ENCODE assay signal across 10 cellular contexts in the genomic region with DNA sequence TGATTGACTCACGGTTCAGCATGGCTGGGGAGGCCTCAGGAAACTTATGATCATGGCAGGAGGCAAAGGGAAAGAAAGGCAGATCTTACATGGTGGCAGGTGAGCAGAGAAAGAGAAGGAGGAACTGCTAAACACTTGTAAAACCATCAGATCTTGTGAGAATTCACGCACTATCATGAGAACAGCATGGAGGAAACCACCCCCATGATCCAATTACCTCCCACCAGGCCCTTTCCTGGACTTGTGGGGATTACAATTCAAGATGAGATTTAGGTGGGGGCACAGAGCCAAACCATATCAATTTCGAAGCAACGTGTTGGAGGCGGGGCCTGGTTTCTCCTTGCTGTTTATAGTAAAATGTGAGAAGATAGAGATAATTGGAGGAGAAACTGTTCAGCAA.
DNase-seq lines count a peak whose midpoint lies in the region; ATAC-seq and TF ChIP-seq lines count a peak whose summit lies in the region.
"Had no signal": no experiment of that assay in that cellular context is flagged by ENCODE, and none has a peak within 500 bp of the region (broad histone marks: within the 10 kb centered on the region; RNA-seq: fewer than 3 reads in every experiment).

No MANE protein-coding gene starts in this region.

- H3K9me3 Mint-ChIP-seq in GM23338: no peaks in the 10 kb centered on the region
- H3K9me3 Mint-ChIP-seq: CD8-positive, alpha-beta T cell had no signal

- H3K4me1 ChIP-seq in A673 (ENCODE audit: insufficient read depth, low read length, poor library complexity, severe bottlenecking) (peaks cover 29% of the 10 kb centered on the region), GM23338 (ENCODE audit: insufficient read depth) (no peaks in the 10 kb centered on the region), mesendoderm (ENCODE audit: control insufficient read depth, low read depth, low read length) (no peaks in the 10 kb centered on the region)

- no peaks in the 10 kb centered on the region for H4K20me1 ChIP-seq in GM23338 (replicated peaks; ENCODE audit: insufficient read depth)

- no peak overlapping the region for H4K5ac ChIP-seq in mesendoderm (ENCODE audit: low read length)

- intact Hi-C loops in A673 (cut with micrococcal nuclease; ENCODE audit: unreplicated experiment): no loop called here

- no peak overlapping the region for H3K23ac ChIP-seq in mesendoderm (ENCODE audit: low read length)

- H3K79me1 ChIP-seq in mesendoderm (ENCODE audit: low read length): no peaks in the 10 kb centered on the region

- H3K4me3 Mint-ChIP-seq in GM23338: no peak overlapping the region
- H3K4me3 Mint-ChIP-seq: CD14-positive monocyte; CD8-positive, alpha-beta T cell had no signal

- no peak overlapping the region for H2BK15ac ChIP-seq in mesendoderm (replicated peaks; ENCODE audit: low read depth)

- H3K36me3 Mint-ChIP-seq in GM23338 (ENCODE audit: low read depth): no peaks in the 10 kb centered on the region
- H3K36me3 Mint-ChIP-seq: CD14-positive monocyte; CD8-positive, alpha-beta T cell had no signal

- H2AFZ ChIP-seq in GM23338: peak overlapping the region; percentile 29; the same call in 1 of the 2 replicates

- no peaks in the 10 kb centered on the region for H3K27me3 Mint-ChIP-seq in GM23338 (ENCODE audit: insufficient read depth, low read depth, poor library complexity)

- POLR2A ChIA-PET in A673 (lab: Charles Lee; ENCODE audit: low non-redundant PET): no interaction called here

- no peak overlapping the region for H2BK5ac ChIP-seq in mesendoderm (ENCODE audit: low read length)

- no TSS peak for BruUV-seq in A673 (replicated peaks; lab: Mats Ljungman, UMichigan)

- no peaks in the 10 kb centered on the region for H3K36me3 ChIP-seq in A673 (ENCODE audit: insufficient read depth, low read length, poor library complexity, severe bottlenecking)
- H3K36me3 ChIP-seq in GM23338 (ENCODE audit: insufficient read depth): no peaks in the 10 kb centered on the region
- H3K36me3 ChIP-seq in mesendoderm (ENCODE audit: control insufficient read depth, insufficient read depth, low read length): no peaks in the 10 kb centered on the region

- H2AK5ac ChIP-seq in mesendoderm (ENCODE audit: low read length): no peak overlapping the region

- H3F3A ChIP-seq in GM23338 (replicated peaks; ENCODE audit: low read depth): no peaks in the 10 kb centered on the region

- no CpG with 5 or more reads among the region's 5 CpGs for WGBS in mesendoderm (ENCODE audit: extremely low coverage, insufficient coverage, low lambda C conversion rate)

- H3K4me3 ChIP-seq in A673 (ENCODE audit: low read depth, low read length, poor library complexity, severe bottlenecking) (no peak overlapping the region), GM23338 (no peak overlapping the region), mesendoderm (ENCODE audit: low read length) (no peak overlapping the region)

- TF ChIP-seq CTCF in A673 (conservative IDR thresholded peaks at IDR 0.05; ENCODE audit: low read depth, low read length) (no peak), GM23338 (conservative IDR thresholded peaks at IDR 0.05; ENCODE audit: low read depth in 2 of 2) (no peak)

- peak; percentile 96 for DNase-seq in A673 (ENCODE audit: low spot score)
- no peak for DNase-seq in GM23338 (ENCODE audit: low spot score)
- DNase-seq in NCI-H82 treated with DMSO at 0.1 percent for 48 hours (lab: John Stamatoyannopoulos, UW; ENCODE audit: unreplicated experiment): peak; percentile 62
- DNase-seq in mesendoderm: peak; percentile 38
- no peak for DNase-seq in activated naive CD4-positive, alpha-beta T cell treated with Interleukin-2 at 50 U/mL for 16 hours
- no peak for DNase-seq in superior temporal gyrus (ENCODE audit: extremely low spot score)
- DNase-seq: CD8-positive, alpha-beta T cell; COR-L47 had no signal

- CTCF ChIA-PET in A673 (lab: Charles Lee): no interaction called here

- no peak overlapping the region for H3K56ac ChIP-seq in mesendoderm (ENCODE audit: low read length)

- H3K18ac ChIP-seq in mesendoderm (ENCODE audit: low read length): no peak overlapping the region

- H3K27me3 ChIP-seq in A673 (replicated peaks; ENCODE audit: insufficient read depth, low read depth, low read length, poor library complexity): no peaks in the 10 kb centered on the region
- H3K27me3 ChIP-seq in GM23338 (ENCODE audit: insufficient read depth): no peaks in the 10 kb centered on the region
- H3K27me3 ChIP-seq in mesendoderm (ENCODE audit: insufficient read depth, low read length, poor library complexity): no peaks in the 10 kb centered on the region

- 0 out of 2 replicates have a peak, but pooled peaks cover 8% of the 10 kb centered on the region for H3K9me2 ChIP-seq in GM23338 (ENCODE audit: insufficient read depth)

- no peak overlapping the region for H3K9ac ChIP-seq in mesendoderm (ENCODE audit: low read length)

- ATAC-seq in GM23338 (no peak), GM18858 (IDR thresholded peaks at IDR 0.05; ENCODE audit: unreplicated experiment) (no peak)
- ATAC-seq: CD8-positive, alpha-beta T cell had no signal

- H3K79me2 ChIP-seq in GM23338 (replicated peaks; ENCODE audit: insufficient read depth) (no peaks in the 10 kb centered on the region), mesendoderm (ENCODE audit: control insufficient read depth, insufficient read depth, low read length) (no peaks in the 10 kb centered on the region)

- H2BK120ac ChIP-seq in mesendoderm (ENCODE audit: low read depth, low read length): no peak overlapping the region

- H3K27ac ChIP-seq in A673 (ENCODE audit: low read depth, low read length, poor library complexity, severe bottlenecking) (peak overlapping the region; percentile 55), GM23338 (ENCODE audit: low read depth) (no peak overlapping the region), mesendoderm (ENCODE audit: low read depth, low read length) (no peak overlapping the region)

- H4K8ac ChIP-seq in mesendoderm (ENCODE audit: low read depth, low read length): no peak overlapping the region

- no peaks in the 10 kb centered on the region for H3K9me3 ChIP-seq in A673 (ENCODE audit: low read depth, low read length, poor library complexity, severe bottlenecking)

- H3K4me2 ChIP-seq in GM23338 (no peak overlapping the region), mesendoderm (ENCODE audit: low read length) (no peak overlapping the region)

- H3K4me1 Mint-ChIP-seq in GM23338: peaks cover 2% of the 10 kb centered on the region; the same call in 2 of the 3 replicates
- H3K4me1 Mint-ChIP-seq: CD14-positive monocyte had no signal

- no peak overlapping the region for H3K27ac Mint-ChIP-seq in GM23338
- H3K27ac Mint-ChIP-seq: CD14-positive monocyte; CD8-positive, alpha-beta T cell had no signal

- H3K4ac ChIP-seq in mesendoderm (ENCODE audit: low read depth, low read length): no peak overlapping the region

TF ChIP-seq in GM23338, 12 proteins besides CTCF, POLR2A, EP300 and RAD21 (continues in another document):
- TF ChIP-seq, protein P1, sequence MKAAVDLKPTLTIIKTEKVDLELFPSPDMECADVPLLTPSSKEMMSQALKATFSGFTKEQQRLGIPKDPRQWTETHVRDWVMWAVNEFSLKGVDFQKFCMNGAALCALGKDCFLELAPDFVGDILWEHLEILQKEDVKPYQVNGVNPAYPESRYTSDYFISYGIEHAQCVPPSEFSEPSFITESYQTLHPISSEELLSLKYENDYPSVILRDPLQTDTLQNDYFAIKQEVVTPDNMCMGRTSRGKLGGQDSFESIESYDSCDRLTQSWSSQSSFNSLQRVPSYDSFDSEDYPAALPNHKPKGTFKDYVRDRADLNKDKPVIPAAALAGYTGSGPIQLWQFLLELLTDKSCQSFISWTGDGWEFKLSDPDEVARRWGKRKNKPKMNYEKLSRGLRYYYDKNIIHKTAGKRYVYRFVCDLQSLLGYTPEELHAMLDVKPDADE (IDR thresholded peaks at IDR 0.05): no peak

Comparison
In these comparisons a context has a peak if more than half of its experiments do, and no peak if none do; other contexts are left out.
1. DNase-seq: peak in A673 (single experiment), NCI-H82 treated with DMSO at 0.1 percent for 48 hours (single experiment) and mesendoderm (single experiment); none in GM23338 (single experiment), activated naive CD4-positive, alpha-beta T cell treated with Interleukin-2 at 50 U/mL for 16 hours (single experiment) and superior temporal gyrus (single experiment).